In the genomic region with DNA sequence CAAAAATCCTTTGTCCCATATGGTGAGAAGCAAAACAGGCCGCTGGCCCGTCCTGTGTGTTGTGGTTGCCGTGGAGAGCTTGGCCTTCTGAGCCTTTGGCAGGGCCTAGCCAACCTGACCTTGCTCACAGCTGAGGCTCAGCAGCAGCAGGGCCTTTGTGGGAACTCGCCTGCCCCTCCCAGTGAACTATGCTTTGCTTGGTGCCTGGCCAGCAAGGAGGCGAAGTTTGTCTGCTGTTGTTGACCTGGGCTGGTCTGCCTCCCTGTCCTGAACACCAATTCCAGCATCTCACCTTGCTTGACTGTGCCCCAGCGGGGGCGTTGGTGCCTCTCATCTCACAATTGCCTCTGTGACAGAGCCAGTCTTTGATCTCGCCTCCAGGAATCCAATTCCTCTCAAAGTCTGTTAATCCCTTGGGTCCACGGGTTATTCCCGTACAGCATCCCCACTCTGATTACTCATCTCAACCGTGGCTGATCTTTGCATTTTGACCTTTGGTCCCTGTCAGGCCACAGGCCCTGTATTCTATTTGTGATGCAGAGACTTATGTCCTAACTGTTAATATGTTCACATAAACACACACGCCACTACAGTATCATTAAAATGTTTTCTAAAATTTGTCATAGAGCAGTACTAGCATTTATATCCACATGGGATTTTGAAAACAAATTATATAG, we compare ENCODE assay signal across 9 cellular contexts. TPM values are rescaled to one million over a fixed set of nuclear protein-coding genes. Genes with fewer than 3 reads are reported as not detected.
DNase-seq lines count a peak whose midpoint lies in the region; TF ChIP-seq lines count a peak whose summit lies in the region.
"Had no signal": no experiment of that assay in that cellular context is flagged by ENCODE, and none has a peak within 500 bp of the region (broad histone marks: within the 10 kb centered on the region; RNA-seq: fewer than 3 reads in every experiment).

No MANE protein-coding gene starts in this region.

- peak; percentile 70 to 82 for DNase-seq in Caco-2
- DNase-seq in NCI-H526 (lab: John Stamatoyannopoulos, UW), result peak; percentile 29 to 74
- DNase-seq in fibroblast of the aortic adventitia (ENCODE audit: low read depth), result peak; percentile 86
- DNase-seq in neural crest cell (ENCODE audit: low read depth, low spot score), result peak; percentile 10
- no peak for DNase-seq in HCEC 1CT
- DNase-seq in AML-193 (lab: John Stamatoyannopoulos, UW), result no peak
- no peak for DNase-seq in activated naive CD4-positive, alpha-beta T cell treated with anti-CD3 and anti-CD28 coated beads, Interleukin-2, amount 50 U/mL, for 16 hours
- DNase-seq in Karpas-422, result no peak
- DNase-seq: NCI-H774 had no signal

- no peaks in the 10 kb centered on the region for H3K27me3 ChIP-seq in Caco-2 (replicated peaks; ENCODE audit: control insufficient read depth, insufficient read depth, low read length)
- H3K27me3 ChIP-seq in Karpas-422 (ENCODE audit: low read length), result 0 out of 2 replicates have a peak, but pooled peaks cover 2% of the 10 kb centered on the region

- H3K9me2 ChIP-seq in Karpas-422 (replicated peaks; ENCODE audit: insufficient read depth, low read length), result no peaks in the 10 kb centered on the region

- H3K9me3 Mint-ChIP-seq in Caco-2 (ENCODE audit: unreplicated experiment) (no peaks in the 10 kb centered on the region), neural crest cell (no peaks in the 10 kb centered on the region)

- H3K9ac ChIP-seq in Karpas-422 (ENCODE audit: low read length), result no peak overlapping the region

- H2AFZ ChIP-seq in Karpas-422 (ENCODE audit: low read length), result no peak overlapping the region

- intact Hi-C loops in Caco-2 (cut with micrococcal nuclease; ENCODE audit: unreplicated experiment), result loop anchor here (1.0 kb wide), 1 partner anchor 26 kb away; no protein-coding TSS in a partner anchor

- BruUV-seq in Caco-2 (replicated peaks; lab: Mats Ljungman, UMichigan), result no TSS peak

- TF ChIP-seq CTCF in Caco-2 (IDR thresholded peaks at IDR 0.05; ENCODE audit: insufficient read depth in 1 of 2, low read depth in 1 of 2, low read length in 1 of 2, severe bottlenecking in 1 of 2, unreplicated experiment in 1 of 2) (no peak), fibroblast of the aortic adventitia (IDR thresholded peaks at IDR 0.05; ENCODE audit: insufficient read depth, low read length) (no peak), neural crest cell (conservative IDR thresholded peaks at IDR 0.05) (no peak)

- H3K4me3 ChIP-seq in Caco-2 (ENCODE audit: low read depth, low read length) (no peak overlapping the region), fibroblast of the aortic adventitia (ENCODE audit: low read depth, low read length) (no peak overlapping the region), Karpas-422 (ENCODE audit: low read length) (no peak overlapping the region)

- H3K4me1 Mint-ChIP-seq in Caco-2 (ENCODE audit: low read depth, unreplicated experiment), result no peaks in the 10 kb centered on the region
- H3K4me1 Mint-ChIP-seq in neural crest cell, result peaks cover 22% of the 10 kb centered on the region

- H3K27ac Mint-ChIP-seq in Caco-2 (ENCODE audit: unreplicated experiment), result no peak overlapping the region
- H3K27ac Mint-ChIP-seq in neural crest cell (ENCODE audit: unreplicated experiment), result peak overlapping the region; percentile 84

- no peak overlapping the region for H3K27ac ChIP-seq in Karpas-422 (ENCODE audit: low read length)

- POLR2A ChIA-PET in Caco-2 (lab: Charles Lee), result no interaction called here

- H3K79me2 ChIP-seq in Karpas-422 (ENCODE audit: low read length), result no peaks in the 10 kb centered on the region

- H4K20me1 ChIP-seq in Karpas-422 (ENCODE audit: insufficient read depth, low read depth, low read length), result no peaks in the 10 kb centered on the region

- H3K36me3 ChIP-seq in Caco-2 (ENCODE audit: control insufficient read depth, insufficient read depth, low read length) (no peaks in the 10 kb centered on the region), Karpas-422 (ENCODE audit: insufficient read depth, low read length) (no peaks in the 10 kb centered on the region)

- H3K4me1 ChIP-seq in Caco-2, result peaks cover 14% of the 10 kb centered on the region
- H3K4me1 ChIP-seq in Karpas-422 (ENCODE audit: low read length), result no peaks in the 10 kb centered on the region

- no peaks in the 10 kb centered on the region for H3K9me3 ChIP-seq in Caco-2
- H3K9me3 ChIP-seq in Karpas-422 (ENCODE audit: low read length), result no peaks in the 10 kb centered on the region

- no peaks in the 10 kb centered on the region for H3K36me3 Mint-ChIP-seq in Caco-2 (ENCODE audit: insufficient read depth, unreplicated experiment)
- no peaks in the 10 kb centered on the region for H3K36me3 Mint-ChIP-seq in neural crest cell (ENCODE audit: low read depth)

- H3K4me2 ChIP-seq in Karpas-422 (ENCODE audit: low read depth, low read length, poor library complexity, severe bottlenecking), result no peak overlapping the region

- CTCF ChIA-PET in Caco-2 (lab: Charles Lee), result no interaction called here

- peaks cover 3% of the 10 kb centered on the region for H3K27me3 Mint-ChIP-seq in Caco-2 (ENCODE audit: insufficient read depth, unreplicated experiment)
- H3K27me3 Mint-ChIP-seq in neural crest cell (ENCODE audit: low read depth), result no peaks in the 10 kb centered on the region

- H3K4me3 Mint-ChIP-seq in Caco-2 (ENCODE audit: unreplicated experiment) (no peak overlapping the region), neural crest cell (no peak overlapping the region)

RNA-seq across cellular contexts. Expression of gene EPDR1, which starts 22.6 kb away (rescaled TPM):
- total RNA-seq in Caco-2 (2022), result 0.25 and 0.39 TPM in 2 replicates
- total RNA-seq in fibroblast of the aortic adventitia (ENCODE audit: low replicate concordance), result 27.8 and 47.9 TPM in 2 replicates
- total RNA-seq in neural crest cell, result 3.7 and 4.1 TPM in 2 replicates
- 0.34 and 0.90 TPM in 2 replicates for total RNA-seq in Karpas-422 (2014; rRNA removed; shearing (Covaris generic); ENCODE audit: low replicate concordance)

RNA-seq across cellular contexts. Expression of gene SFRP4, which starts 26.5 kb away (rescaled TPM):
- total RNA-seq in Caco-2 (2022) (not detected in 2 replicates), fibroblast of the aortic adventitia (ENCODE audit: low replicate concordance) (40.9 and 171 TPM in 2 replicates), neural crest cell (not detected in 2 replicates)
- not detected in 2 replicates for total RNA-seq in Karpas-422 (2014; rRNA removed; shearing (Covaris generic); ENCODE audit: low replicate concordance)

Comparison
In these comparisons a context has a peak if more than half of its experiments do, and no peak if none do; other contexts are left out.
1. DNase-seq: peak in Caco-2 (2 of 2), NCI-H526 (2 of 2), fibroblast of the aortic adventitia (single experiment) and neural crest cell (single experiment); none in HCEC 1CT (single experiment), AML-193 (0 of 2), activated naive CD4-positive, alpha-beta T cell treated with anti-CD3 and anti-CD28 coated beads, Interleukin-2, amount 50 U/mL, for 16 hours (single experiment) and Karpas-422 (single experiment).
2. RNA of gene SFRP4, which starts 26.5 kb away (total RNA-seq): 40.9 to 171 TPM in fibroblast of the aortic adventitia; not detected in neural crest cell, not detected in Caco-2 and not detected in Karpas-422; every median in the first group is over 10 times any median in the second.